12 cellular contexts compared by ENCODE assay signal in genomic region chr4:173246719-173247118, GRCh38.
DNase-seq lines count a peak whose midpoint lies in the region; ATAC-seq and TF ChIP-seq lines count a peak whose summit lies in the region.
"Had no signal": no experiment of that assay in that cellular context is flagged by ENCODE, and none has a peak within 500 bp of the region (broad histone marks: within the 10 kb centered on the region; RNA-seq: fewer than 3 reads in every experiment).

No MANE protein-coding gene starts in this region.

- H3K36me3 ChIP-seq in DND-41 (ENCODE audit: insufficient read depth, low read length) (peaks cover 25% of the 10 kb centered on the region), tibial artery (peaks cover 0 to 6% (median 0%) of the 10 kb centered on the region in 3 donors)
- H3K36me3 ChIP-seq: SJSA1, thoracic aorta had no signal

- H3K79me2 ChIP-seq in DND-41 (ENCODE audit: insufficient read depth, low read length), result peaks cover 99% of the 10 kb centered on the region

- DNase-seq in DND-41 (no peak), NCI-H82 treated with DMSO at 0.1 percent for 48 hours (lab: John Stamatoyannopoulos, UW; ENCODE audit: unreplicated experiment) (peak; percentile 79), NCI-H345 (lab: John Stamatoyannopoulos, UW) (no peak), tibial artery (no peak), ecto neural progenitor cell (ENCODE audit: low spot score) (no peak), mesenteric fat pad (ENCODE audit: low spot score) (no peak)
- DNase-seq: erythroblast; stimulated activated CD4-positive, alpha-beta T cell treated with anti-CD3 and anti-CD28 coated beads, Interleukin-2, amount 100 ng/mL, for 48 hours had no signal

- intact Hi-C loops in tibial artery (cut with DNase I; ENCODE audit: low total_unique reads), result no loop called here

- ATAC-seq in DND-41 (ENCODE audit: insufficient read depth, low read depth) (no peak), GM19397 (IDR thresholded peaks at IDR 0.05; ENCODE audit: unreplicated experiment) (peak; percentile 46), HG03045 (IDR thresholded peaks at IDR 0.05; ENCODE audit: unreplicated experiment) (peak; percentile 39)

- H3K4me1 ChIP-seq in DND-41 (ENCODE audit: insufficient read depth, low read length) (peaks cover 92% of the 10 kb centered on the region), tibial artery (peaks cover 0 to 3% (median under 1%) of the 10 kb centered on the region in 4 donors)

- H3K9ac ChIP-seq in DND-41 (ENCODE audit: low read depth, low read length), result no peak overlapping the region

- H3K4me3 ChIP-seq in DND-41 (ENCODE audit: low read depth in 1 of 2, low read length in 2 of 2), result no peak overlapping the region
- H3K4me3 ChIP-seq in tibial artery, result no peak overlapping the region
- H3K4me3 ChIP-seq: SJSA1, thoracic aorta had no signal

- TF ChIP-seq CTCF in DND-41 (IDR thresholded peaks at IDR 0.05; ENCODE audit: borderline replicate concordance, extremely low read depth, low read length, poor library complexity, severe bottlenecking) (no peak), tibial artery (IDR thresholded peaks at IDR 0.05) (no peak)

- H3K27ac ChIP-seq in DND-41 (ENCODE audit: low read length) (peak overlapping the region; percentile 49), tibial artery (no peak overlapping the region)
- H3K27ac ChIP-seq: SJSA1, thoracic aorta had no signal

- no peak overlapping the region for H2AFZ ChIP-seq in DND-41 (ENCODE audit: low read depth, low read length)

- peaks cover 9% of the 10 kb centered on the region for H4K20me1 ChIP-seq in DND-41 (ENCODE audit: insufficient read depth, low read length)

- H3K27me3 ChIP-seq in DND-41 (ENCODE audit: insufficient read depth, low read length, poor library complexity) (no peaks in the 10 kb centered on the region), tibial artery (no peaks in the 10 kb centered on the region)

- H3K9me3 ChIP-seq in DND-41 (ENCODE audit: insufficient read depth, low read length, severe bottlenecking), result no peaks in the 10 kb centered on the region
- H3K9me3 ChIP-seq in tibial artery, result no peaks in the 10 kb centered on the region
- H3K9me3 ChIP-seq: SJSA1, thoracic aorta had no signal

- no peak overlapping the region for H3K4me2 ChIP-seq in DND-41 (ENCODE audit: insufficient read depth, low read length)
